Comparison of ENCODE assay signal across 2 cellular contexts in the genomic region with DNA sequence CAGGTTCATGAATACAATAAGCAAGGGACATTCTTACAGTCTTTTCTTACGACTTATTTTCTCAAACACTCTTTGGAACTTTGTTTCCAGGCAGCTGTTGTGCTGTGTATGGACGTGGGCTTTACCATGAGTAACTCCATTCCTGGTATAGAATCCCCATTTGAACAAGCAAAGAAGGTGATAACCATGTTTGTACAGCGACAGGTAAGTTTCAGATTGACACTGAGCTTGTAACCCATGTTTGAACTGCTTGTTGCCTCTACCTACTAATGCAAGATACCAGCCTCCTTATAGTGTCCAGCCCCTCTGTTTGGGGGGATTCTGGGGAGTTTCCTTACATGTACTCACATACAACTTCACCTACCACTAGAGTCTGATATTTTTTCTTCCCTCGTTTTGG.
TF ChIP-seq lines count a peak whose summit lies in the region.

No MANE protein-coding gene starts in this region.

TF ChIP-seq in SK-N-SH, 30 proteins besides CTCF, POLR2A, EP300 and RAD21 (continued from another document):
- TF ChIP-seq, protein P1, sequence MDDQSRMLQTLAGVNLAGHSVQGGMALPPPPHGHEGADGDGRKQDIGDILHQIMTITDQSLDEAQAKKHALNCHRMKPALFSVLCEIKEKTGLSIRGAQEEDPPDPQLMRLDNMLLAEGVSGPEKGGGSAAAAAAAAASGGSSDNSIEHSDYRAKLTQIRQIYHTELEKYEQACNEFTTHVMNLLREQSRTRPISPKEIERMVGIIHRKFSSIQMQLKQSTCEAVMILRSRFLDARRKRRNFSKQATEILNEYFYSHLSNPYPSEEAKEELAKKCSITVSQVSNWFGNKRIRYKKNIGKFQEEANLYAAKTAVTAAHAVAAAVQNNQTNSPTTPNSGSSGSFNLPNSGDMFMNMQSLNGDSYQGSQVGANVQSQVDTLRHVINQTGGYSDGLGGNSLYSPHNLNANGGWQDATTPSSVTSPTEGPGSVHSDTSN (IDR thresholded peaks at IDR 0.05) = no peak
- TF ChIP-seq RXRA (IDR thresholded peaks at IDR 0.05; ENCODE audit: borderline replicate concordance, low read depth) = no peak
- no peak for TF ChIP-seq MEF2A (IDR thresholded peaks at IDR 0.05; ENCODE audit: borderline replicate concordance, low read depth)
- TF ChIP-seq SMC3 (IDR thresholded peaks at IDR 0.05; ENCODE audit: low read depth, low read length) = no peak
- no peak for TF ChIP-seq SIN3A (IDR thresholded peaks at IDR 0.05; ENCODE audit: borderline replicate concordance, low read depth, low read length)
- TF ChIP-seq FOXM1 (IDR thresholded peaks at IDR 0.05; ENCODE audit: low read depth) = no peak
- TF ChIP-seq TAF1 (IDR thresholded peaks at IDR 0.05; ENCODE audit: borderline replicate concordance, low read depth, low read length) = no peak
- TF ChIP-seq, protein P2, sequence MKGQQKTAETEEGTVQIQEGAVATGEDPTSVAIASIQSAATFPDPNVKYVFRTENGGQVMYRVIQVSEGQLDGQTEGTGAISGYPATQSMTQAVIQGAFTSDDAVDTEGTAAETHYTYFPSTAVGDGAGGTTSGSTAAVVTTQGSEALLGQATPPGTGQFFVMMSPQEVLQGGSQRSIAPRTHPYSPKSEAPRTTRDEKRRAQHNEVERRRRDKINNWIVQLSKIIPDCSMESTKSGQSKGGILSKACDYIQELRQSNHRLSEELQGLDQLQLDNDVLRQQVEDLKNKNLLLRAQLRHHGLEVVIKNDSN (IDR thresholded peaks at IDR 0.05; ENCODE audit: borderline replicate concordance, low read depth) = no peak
- TF ChIP-seq TCF12 (IDR thresholded peaks at IDR 0.05) = no peak
- TF ChIP-seq ELF1 (IDR thresholded peaks at IDR 0.05) = no peak
- TF ChIP-seq MXI1 (IDR thresholded peaks at IDR 0.05; ENCODE audit: low read depth, low read length) = no peak
- no peak for TF ChIP-seq CHD2 (IDR thresholded peaks at IDR 0.05; ENCODE audit: low read length, partially characterized antibody)
- TF ChIP-seq FOSL2 (IDR thresholded peaks at IDR 0.05; ENCODE audit: borderline replicate concordance, low read depth) = no peak
- TF ChIP-seq, protein P3, sequence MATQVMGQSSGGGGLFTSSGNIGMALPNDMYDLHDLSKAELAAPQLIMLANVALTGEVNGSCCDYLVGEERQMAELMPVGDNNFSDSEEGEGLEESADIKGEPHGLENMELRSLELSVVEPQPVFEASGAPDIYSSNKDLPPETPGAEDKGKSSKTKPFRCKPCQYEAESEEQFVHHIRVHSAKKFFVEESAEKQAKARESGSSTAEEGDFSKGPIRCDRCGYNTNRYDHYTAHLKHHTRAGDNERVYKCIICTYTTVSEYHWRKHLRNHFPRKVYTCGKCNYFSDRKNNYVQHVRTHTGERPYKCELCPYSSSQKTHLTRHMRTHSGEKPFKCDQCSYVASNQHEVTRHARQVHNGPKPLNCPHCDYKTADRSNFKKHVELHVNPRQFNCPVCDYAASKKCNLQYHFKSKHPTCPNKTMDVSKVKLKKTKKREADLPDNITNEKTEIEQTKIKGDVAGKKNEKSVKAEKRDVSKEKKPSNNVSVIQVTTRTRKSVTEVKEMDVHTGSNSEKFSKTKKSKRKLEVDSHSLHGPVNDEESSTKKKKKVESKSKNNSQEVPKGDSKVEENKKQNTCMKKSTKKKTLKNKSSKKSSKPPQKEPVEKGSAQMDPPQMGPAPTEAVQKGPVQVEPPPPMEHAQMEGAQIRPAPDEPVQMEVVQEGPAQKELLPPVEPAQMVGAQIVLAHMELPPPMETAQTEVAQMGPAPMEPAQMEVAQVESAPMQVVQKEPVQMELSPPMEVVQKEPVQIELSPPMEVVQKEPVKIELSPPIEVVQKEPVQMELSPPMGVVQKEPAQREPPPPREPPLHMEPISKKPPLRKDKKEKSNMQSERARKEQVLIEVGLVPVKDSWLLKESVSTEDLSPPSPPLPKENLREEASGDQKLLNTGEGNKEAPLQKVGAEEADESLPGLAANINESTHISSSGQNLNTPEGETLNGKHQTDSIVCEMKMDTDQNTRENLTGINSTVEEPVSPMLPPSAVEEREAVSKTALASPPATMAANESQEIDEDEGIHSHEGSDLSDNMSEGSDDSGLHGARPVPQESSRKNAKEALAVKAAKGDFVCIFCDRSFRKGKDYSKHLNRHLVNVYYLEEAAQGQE (IDR thresholded peaks at IDR 0.05; ENCODE audit: low read depth, low read length) = no peak
- no peak for TF ChIP-seq RCOR1 (IDR thresholded peaks at IDR 0.05; ENCODE audit: low read length)

TF ChIP-seq in SK-N-SH treated with all-trans-retinoic acid at 6 μM for 48 hours, 23 proteins besides CTCF, POLR2A, EP300 and RAD21 (continued from another document):
- TF ChIP-seq RARB (CRISPR knock-in tag; IDR thresholded peaks at IDR 0.05) (no peak), ZFP30 (CRISPR knock-in tag; IDR thresholded peaks at IDR 0.05) (no peak), ISL1 (CRISPR knock-in tag; IDR thresholded peaks at IDR 0.05) (no peak), ZFP3 (CRISPR knock-in tag; IDR thresholded peaks at IDR 0.05) (no peak), ZNF565 (CRISPR knock-in tag; conservative IDR thresholded peaks at IDR 0.05; ENCODE audit: low read depth) (no peak), GLIS3 (CRISPR knock-in tag; IDR thresholded peaks at IDR 0.05) (no peak), ESRRG (CRISPR knock-in tag; IDR thresholded peaks at IDR 0.05) (no peak), CSDC2 (CRISPR knock-in tag; IDR thresholded peaks at IDR 0.05) (no peak)
- TF ChIP-seq, protein P4, sequence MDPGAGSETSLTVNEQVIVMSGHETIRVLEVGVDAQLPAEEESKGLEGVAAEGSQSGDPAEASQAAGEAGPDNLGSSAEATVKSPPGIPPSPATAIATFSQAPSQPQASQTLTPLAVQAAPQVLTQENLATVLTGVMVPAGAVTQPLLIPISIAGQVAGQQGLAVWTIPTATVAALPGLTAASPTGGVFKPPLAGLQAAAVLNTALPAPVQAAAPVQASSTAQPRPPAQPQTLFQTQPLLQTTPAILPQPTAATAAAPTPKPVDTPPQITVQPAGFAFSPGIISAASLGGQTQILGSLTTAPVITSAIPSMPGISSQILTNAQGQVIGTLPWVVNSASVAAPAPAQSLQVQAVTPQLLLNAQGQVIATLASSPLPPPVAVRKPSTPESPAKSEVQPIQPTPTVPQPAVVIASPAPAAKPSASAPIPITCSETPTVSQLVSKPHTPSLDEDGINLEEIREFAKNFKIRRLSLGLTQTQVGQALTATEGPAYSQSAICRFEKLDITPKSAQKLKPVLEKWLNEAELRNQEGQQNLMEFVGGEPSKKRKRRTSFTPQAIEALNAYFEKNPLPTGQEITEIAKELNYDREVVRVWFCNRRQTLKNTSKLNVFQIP (CRISPR knock-in tag; IDR thresholded peaks at IDR 0.05; ENCODE audit: borderline replicate concordance, low read depth) = no peak
- TF ChIP-seq, protein P5, sequence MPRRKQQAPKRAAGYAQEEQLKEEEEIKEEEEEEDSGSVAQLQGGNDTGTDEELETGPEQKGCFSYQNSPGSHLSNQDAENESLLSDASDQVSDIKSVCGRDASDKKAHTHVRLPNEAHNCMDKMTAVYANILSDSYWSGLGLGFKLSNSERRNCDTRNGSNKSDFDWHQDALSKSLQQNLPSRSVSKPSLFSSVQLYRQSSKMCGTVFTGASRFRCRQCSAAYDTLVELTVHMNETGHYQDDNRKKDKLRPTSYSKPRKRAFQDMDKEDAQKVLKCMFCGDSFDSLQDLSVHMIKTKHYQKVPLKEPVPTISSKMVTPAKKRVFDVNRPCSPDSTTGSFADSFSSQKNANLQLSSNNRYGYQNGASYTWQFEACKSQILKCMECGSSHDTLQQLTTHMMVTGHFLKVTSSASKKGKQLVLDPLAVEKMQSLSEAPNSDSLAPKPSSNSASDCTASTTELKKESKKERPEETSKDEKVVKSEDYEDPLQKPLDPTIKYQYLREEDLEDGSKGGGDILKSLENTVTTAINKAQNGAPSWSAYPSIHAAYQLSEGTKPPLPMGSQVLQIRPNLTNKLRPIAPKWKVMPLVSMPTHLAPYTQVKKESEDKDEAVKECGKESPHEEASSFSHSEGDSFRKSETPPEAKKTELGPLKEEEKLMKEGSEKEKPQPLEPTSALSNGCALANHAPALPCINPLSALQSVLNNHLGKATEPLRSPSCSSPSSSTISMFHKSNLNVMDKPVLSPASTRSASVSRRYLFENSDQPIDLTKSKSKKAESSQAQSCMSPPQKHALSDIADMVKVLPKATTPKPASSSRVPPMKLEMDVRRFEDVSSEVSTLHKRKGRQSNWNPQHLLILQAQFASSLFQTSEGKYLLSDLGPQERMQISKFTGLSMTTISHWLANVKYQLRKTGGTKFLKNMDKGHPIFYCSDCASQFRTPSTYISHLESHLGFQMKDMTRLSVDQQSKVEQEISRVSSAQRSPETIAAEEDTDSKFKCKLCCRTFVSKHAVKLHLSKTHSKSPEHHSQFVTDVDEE (CRISPR knock-in tag; IDR thresholded peaks at IDR 0.05) = no peak
- TF ChIP-seq, protein P6, sequence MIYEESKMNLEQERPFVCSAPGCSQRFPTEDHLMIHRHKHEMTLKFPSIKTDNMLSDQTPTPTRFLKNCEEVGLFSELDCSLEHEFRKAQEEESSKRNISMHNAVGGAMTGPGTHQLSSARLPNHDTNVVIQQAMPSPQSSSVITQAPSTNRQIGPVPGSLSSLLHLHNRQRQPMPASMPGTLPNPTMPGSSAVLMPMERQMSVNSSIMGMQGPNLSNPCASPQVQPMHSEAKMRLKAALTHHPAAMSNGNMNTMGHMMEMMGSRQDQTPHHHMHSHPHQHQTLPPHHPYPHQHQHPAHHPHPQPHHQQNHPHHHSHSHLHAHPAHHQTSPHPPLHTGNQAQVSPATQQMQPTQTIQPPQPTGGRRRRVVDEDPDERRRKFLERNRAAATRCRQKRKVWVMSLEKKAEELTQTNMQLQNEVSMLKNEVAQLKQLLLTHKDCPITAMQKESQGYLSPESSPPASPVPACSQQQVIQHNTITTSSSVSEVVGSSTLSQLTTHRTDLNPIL (CRISPR knock-in tag; IDR thresholded peaks at IDR 0.05; ENCODE audit: low read depth) = no peak
